11 cellular contexts compared by ENCODE assay signal in genomic region chr3:50673937-50674336, GRCh38. TPM values are rescaled to one million over a fixed set of nuclear protein-coding genes. Genes with fewer than 3 reads are reported as not detected.
DNase-seq lines count a peak whose midpoint lies in the region; ATAC-seq and TF ChIP-seq lines count a peak whose summit lies in the region.
"Had no signal": no experiment of that assay in that cellular context is flagged by ENCODE, and none has a peak within 500 bp of the region (broad histone marks: within the 10 kb centered on the region; RNA-seq: fewer than 3 reads in every experiment).

No MANE protein-coding gene starts in this region.

- intact Hi-C loops in activated CD4-positive, alpha-beta memory T cell treated with anti-CD3 and anti-CD28 coated beads for 36 hours (cut with micrococcal nuclease) = loop anchor here (5.0 kb wide), 1 partner anchor 102 kb away; no protein-coding TSS in a partner anchor

- ATAC-seq in stimulated activated naive CD8-positive, alpha-beta T cell treated with anti-CD3 and anti-CD28 coated beads, Interleukin-15, Interleukin-2, amounts not matched to agents 100 U/mL and 50 U/mL, for 24 hours = no peak
- no peak for ATAC-seq in foreskin keratinocyte

- H3K4me1 Mint-ChIP-seq in stimulated activated naive CD8-positive, alpha-beta T cell treated with anti-CD3 and anti-CD28 coated beads, Interleukin-15, Interleukin-2, amounts not matched to agents 100 ng/mL and 50 ng/mL, for 24 hours (ENCODE audit: low read depth) = peaks cover 19% of the 10 kb centered on the region
- H3K4me1 Mint-ChIP-seq in activated CD4-positive, alpha-beta memory T cell treated with anti-CD3 and anti-CD28 coated beads for 36 hours (ENCODE audit: low read depth) = peaks cover 11% of the 10 kb centered on the region

- H3K9ac ChIP-seq in iPS-20b (ENCODE audit: low read depth, low read length) = peak overlapping the region; percentile 75; the same call in 1 of the 2 replicates

- POLR2A ChIA-PET in activated CD4-positive, alpha-beta memory T cell treated with anti-CD3 and anti-CD28 coated beads for 36 hours (lab: Charles Lee) = interaction anchor here (1.7 kb wide), 1 partner anchor 11 kb away, joined by 5 read pairs; no protein-coding TSS in a partner anchor

- no peak for TF ChIP-seq CTCF in foreskin keratinocyte (conservative IDR thresholded peaks at IDR 0.05)

- H3K27me3 ChIP-seq in iPS-20b (ENCODE audit: insufficient read depth, low read length) (peaks cover 43% of the 10 kb centered on the region), foreskin keratinocyte (peaks cover 91% of the 10 kb centered on the region)

- H3K27me3 Mint-ChIP-seq in stimulated activated naive CD8-positive, alpha-beta T cell treated with anti-CD3 and anti-CD28 coated beads, Interleukin-15, Interleukin-2, amounts not matched to agents 100 ng/mL and 50 ng/mL, for 24 hours = peaks cover 44% of the 10 kb centered on the region
- H3K27me3 Mint-ChIP-seq in activated CD4-positive, alpha-beta memory T cell treated with anti-CD3 and anti-CD28 coated beads for 36 hours = peaks cover 24% of the 10 kb centered on the region

- H3K36me3 Mint-ChIP-seq in stimulated activated naive CD8-positive, alpha-beta T cell treated with anti-CD3 and anti-CD28 coated beads, Interleukin-15, Interleukin-2, amounts not matched to agents 100 ng/mL and 50 ng/mL, for 24 hours (ENCODE audit: low read depth) = no peaks in the 10 kb centered on the region
- H3K36me3 Mint-ChIP-seq in activated CD4-positive, alpha-beta memory T cell treated with anti-CD3 and anti-CD28 coated beads for 36 hours = no peaks in the 10 kb centered on the region

- H3K27ac ChIP-seq in iPS-20b (ENCODE audit: low read length) = no peak overlapping the region
- no peak overlapping the region for H3K27ac ChIP-seq in foreskin keratinocyte
- H3K27ac ChIP-seq: SJCRH30 had no signal

- H3K4me1 ChIP-seq in iPS-20b (ENCODE audit: insufficient read depth, low read length) (peaks cover 7% of the 10 kb centered on the region), foreskin keratinocyte (no peaks in the 10 kb centered on the region)
- H3K4me1 ChIP-seq: SJCRH30 had no signal

- no peaks in the 10 kb centered on the region for H3K36me3 ChIP-seq in iPS-20b (ENCODE audit: insufficient read depth, low read depth, low read length)
- H3K36me3 ChIP-seq: SJCRH30 had no signal

- H3K9me3 Mint-ChIP-seq in stimulated activated naive CD8-positive, alpha-beta T cell treated with anti-CD3 and anti-CD28 coated beads, Interleukin-15, Interleukin-2, amounts not matched to agents 100 ng/mL and 50 ng/mL, for 24 hours = no peaks in the 10 kb centered on the region
- H3K9me3 Mint-ChIP-seq in activated CD4-positive, alpha-beta memory T cell treated with anti-CD3 and anti-CD28 coated beads for 36 hours = no peaks in the 10 kb centered on the region

- DNase-seq in stimulated activated naive CD8-positive, alpha-beta T cell treated with anti-CD3 and anti-CD28 coated beads, Interleukin-15, Interleukin-2, amounts not matched to agents 100 U/mL and 50 U/mL, for 24 hours = no peak
- DNase-seq in activated CD4-positive, alpha-beta memory T cell treated with anti-CD3 and anti-CD28 coated beads for 36 hours = no peak
- DNase-seq in foreskin keratinocyte (no peak), LoVo (ENCODE audit: low spot score) (no peak), NCI-H2029 treated with DMSO at 0.1 percent for 48 hours (lab: John Stamatoyannopoulos, UW) (no peak)
- DNase-seq in stimulated activated naive CD4-positive, alpha-beta T cell treated with Interleukin-2 at 50 U/mL for 16 hours (lab: John Stamatoyannopoulos, UW) = no peak
- DNase-seq: NCI-H226, SJCRH30 had no signal

- H3K27ac Mint-ChIP-seq in stimulated activated naive CD8-positive, alpha-beta T cell treated with anti-CD3 and anti-CD28 coated beads, Interleukin-15, Interleukin-2, amounts not matched to agents 100 ng/mL and 50 ng/mL, for 24 hours = peak overlapping the region; percentile 81
- H3K27ac Mint-ChIP-seq in activated CD4-positive, alpha-beta memory T cell treated with anti-CD3 and anti-CD28 coated beads for 36 hours = no peak overlapping the region

- no peaks in the 10 kb centered on the region for H3K9me3 ChIP-seq in iPS-20b (ENCODE audit: insufficient read depth, low read depth, low read length)
- H3K9me3 ChIP-seq: SJCRH30 had no signal

- H3K4me3 Mint-ChIP-seq in stimulated activated naive CD8-positive, alpha-beta T cell treated with anti-CD3 and anti-CD28 coated beads, Interleukin-15, Interleukin-2, amounts not matched to agents 100 ng/mL and 50 ng/mL, for 24 hours = peak overlapping the region; percentile 79
- H3K4me3 Mint-ChIP-seq in activated CD4-positive, alpha-beta memory T cell treated with anti-CD3 and anti-CD28 coated beads for 36 hours = peak overlapping the region; percentile 59

- CTCF ChIA-PET in activated CD4-positive, alpha-beta memory T cell treated with anti-CD3 and anti-CD28 coated beads for 36 hours (lab: Charles Lee) = interaction anchor here (0.7 to 6.2 kb wide), 8 partner anchors 21 to 716 kb away, joined by 3 to 43 read pairs (median 3); partner anchors contain the start of gene MAPKAPK3

- H3K4me3 ChIP-seq in iPS-20b (ENCODE audit: low read length) = peak overlapping the region; percentile 78
- H3K4me3 ChIP-seq: SJCRH30 had no signal

RNA-seq across cellular contexts. Expression of gene DOCK3, which starts 0.8 kb away (rescaled TPM):
- total RNA-seq in activated CD4-positive, alpha-beta memory T cell treated with anti-CD3 and anti-CD28 coated beads for 36 hours = 1 to 10 TPM; 2.7 to 2.9 TPM
- 0.03 and 0.04 TPM in 2 replicates for total RNA-seq in foreskin keratinocyte
- 0.02 TPM in 2 replicates for polyA plus RNA-seq in foreskin keratinocyte
- total RNA-seq: left lobe of liver had no signal

RNA-seq across cellular contexts. Expression of gene MAPKAPK3, which starts 57.0 kb away (rescaled TPM):
- 100 to 1,000 TPM; 186 to 187 TPM for total RNA-seq in activated CD4-positive, alpha-beta memory T cell treated with anti-CD3 and anti-CD28 coated beads for 36 hours
- total RNA-seq in foreskin keratinocyte = 115 and 118 TPM in 2 replicates
- 104 and 110 TPM in 2 replicates for polyA plus RNA-seq in foreskin keratinocyte
